In the genomic region with DNA sequence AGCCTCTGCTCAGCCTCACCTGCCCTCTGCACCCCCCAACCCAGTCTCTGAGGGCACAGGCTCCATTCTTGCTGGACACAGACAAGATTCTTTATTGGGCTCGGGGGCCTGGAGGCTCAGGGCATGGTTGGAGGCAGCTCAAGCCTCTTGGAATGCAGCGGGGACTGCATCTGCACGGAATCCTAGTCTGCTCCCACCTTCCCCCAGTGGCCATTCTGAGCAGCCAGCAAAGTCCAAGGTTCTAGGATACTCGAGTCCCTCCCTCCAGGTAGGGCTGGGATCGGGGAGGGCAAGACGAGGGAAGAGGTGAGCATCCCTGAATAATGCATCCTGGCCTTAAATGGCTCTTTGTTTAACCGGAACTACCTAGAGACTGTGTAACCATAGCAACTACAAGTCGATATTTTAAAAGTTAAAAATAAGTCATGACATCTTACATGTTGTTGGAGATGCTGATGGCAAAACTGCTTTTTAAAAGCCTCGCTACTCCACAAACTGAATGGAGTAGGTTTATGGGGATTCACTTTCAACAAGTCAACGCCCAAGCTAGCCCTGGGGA, we compare ENCODE assay signal across 1 cellular context.
TF ChIP-seq lines count a peak whose summit lies in the region.

No MANE protein-coding gene starts in this region.

TF ChIP-seq in GM23338, 12 proteins besides CTCF, POLR2A, EP300 and RAD21 (continued from another document):
- TF ChIP-seq, protein P1, sequence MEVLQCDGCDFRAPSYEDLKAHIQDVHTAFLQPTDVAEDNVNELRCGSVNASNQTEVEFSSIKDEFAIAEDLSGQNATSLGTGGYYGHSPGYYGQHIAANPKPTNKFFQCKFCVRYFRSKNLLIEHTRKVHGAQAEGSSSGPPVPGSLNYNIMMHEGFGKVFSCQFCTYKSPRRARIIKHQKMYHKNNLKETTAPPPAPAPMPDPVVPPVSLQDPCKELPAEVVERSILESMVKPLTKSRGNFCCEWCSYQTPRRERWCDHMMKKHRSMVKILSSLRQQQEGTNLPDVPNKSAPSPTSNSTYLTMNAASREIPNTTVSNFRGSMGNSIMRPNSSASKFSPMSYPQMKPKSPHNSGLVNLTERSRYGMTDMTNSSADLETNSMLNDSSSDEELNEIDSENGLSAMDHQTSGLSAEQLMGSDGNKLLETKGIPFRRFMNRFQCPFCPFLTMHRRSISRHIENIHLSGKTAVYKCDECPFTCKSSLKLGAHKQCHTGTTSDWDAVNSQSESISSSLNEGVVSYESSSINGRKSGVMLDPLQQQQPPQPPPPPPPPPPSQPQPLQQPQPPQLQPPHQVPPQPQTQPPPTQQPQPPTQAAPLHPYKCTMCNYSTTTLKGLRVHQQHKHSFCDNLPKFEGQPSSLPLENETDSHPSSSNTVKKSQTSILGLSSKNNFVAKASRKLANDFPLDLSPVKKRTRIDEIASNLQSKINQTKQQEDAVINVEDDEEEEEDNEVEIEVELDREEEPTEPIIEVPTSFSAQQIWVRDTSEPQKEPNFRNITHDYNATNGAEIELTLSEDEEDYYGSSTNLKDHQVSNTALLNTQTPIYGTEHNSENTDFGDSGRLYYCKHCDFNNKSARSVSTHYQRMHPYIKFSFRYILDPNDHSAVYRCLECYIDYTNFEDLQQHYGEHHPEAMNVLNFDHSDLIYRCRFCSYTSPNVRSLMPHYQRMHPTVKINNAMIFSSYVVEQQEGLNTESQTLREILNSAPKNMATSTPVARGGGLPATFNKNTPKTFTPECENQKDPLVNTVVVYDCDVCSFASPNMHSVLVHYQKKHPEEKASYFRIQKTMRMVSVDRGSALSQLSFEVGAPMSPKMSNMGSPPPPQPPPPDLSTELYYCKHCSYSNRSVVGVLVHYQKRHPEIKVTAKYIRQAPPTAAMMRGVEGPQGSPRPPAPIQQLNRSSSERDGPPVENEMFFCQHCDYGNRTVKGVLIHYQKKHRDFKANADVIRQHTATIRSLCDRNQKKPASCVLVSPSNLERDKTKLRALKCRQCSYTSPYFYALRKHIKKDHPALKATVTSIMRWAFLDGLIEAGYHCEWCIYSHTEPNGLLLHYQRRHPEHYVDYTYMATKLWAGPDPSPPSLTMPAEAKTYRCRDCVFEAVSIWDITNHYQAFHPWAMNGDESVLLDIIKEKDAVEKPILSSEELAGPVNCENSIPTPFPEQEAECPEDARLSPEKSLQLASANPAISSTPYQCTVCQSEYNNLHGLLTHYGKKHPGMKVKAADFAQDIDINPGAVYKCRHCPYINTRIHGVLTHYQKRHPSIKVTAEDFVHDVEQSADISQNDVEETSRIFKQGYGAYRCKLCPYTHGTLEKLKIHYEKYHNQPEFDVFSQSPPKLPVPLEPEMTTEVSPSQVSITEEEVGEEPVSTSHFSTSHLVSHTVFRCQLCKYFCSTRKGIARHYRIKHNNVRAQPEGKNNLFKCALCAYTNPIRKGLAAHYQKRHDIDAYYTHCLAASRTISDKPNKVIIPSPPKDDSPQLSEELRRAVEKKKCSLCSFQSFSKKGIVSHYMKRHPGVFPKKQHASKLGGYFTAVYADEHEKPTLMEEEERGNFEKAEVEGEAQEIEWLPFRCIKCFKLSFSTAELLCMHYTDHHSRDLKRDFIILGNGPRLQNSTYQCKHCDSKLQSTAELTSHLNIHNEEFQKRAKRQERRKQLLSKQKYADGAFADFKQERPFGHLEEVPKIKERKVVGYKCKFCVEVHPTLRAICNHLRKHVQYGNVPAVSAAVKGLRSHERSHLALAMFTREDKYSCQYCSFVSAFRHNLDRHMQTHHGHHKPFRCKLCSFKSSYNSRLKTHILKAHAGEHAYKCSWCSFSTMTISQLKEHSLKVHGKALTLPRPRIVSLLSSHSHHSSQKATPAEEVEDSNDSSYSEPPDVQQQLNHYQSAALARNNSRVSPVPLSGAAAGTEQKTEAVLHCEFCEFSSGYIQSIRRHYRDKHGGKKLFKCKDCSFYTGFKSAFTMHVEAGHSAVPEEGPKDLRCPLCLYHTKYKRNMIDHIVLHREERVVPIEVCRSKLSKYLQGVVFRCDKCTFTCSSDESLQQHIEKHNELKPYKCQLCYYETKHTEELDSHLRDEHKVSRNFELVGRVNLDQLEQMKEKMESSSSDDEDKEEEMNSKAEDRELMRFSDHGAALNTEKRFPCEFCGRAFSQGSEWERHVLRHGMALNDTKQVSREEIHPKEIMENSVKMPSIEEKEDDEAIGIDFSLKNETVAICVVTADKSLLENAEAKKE (CRISPR knock-in tag; IDR thresholded peaks at IDR 0.05), result no peak
- no peak for TF ChIP-seq ZNF114 (CRISPR knock-in tag; IDR thresholded peaks at IDR 0.05)
- TF ChIP-seq JUNB (IDR thresholded peaks at IDR 0.05; ENCODE audit: unreplicated experiment), result no peak
- no peak for TF ChIP-seq NANOG (IDR thresholded peaks at IDR 0.05; ENCODE audit: borderline replicate concordance)
- TF ChIP-seq CREB1 (CRISPR knock-in tag; IDR thresholded peaks at IDR 0.05; ENCODE audit: low read depth), result no peak
- no peak for TF ChIP-seq POLR2AphosphoS5 (IDR thresholded peaks at IDR 0.05; ENCODE audit: low read depth)
- TF ChIP-seq, protein P2, sequence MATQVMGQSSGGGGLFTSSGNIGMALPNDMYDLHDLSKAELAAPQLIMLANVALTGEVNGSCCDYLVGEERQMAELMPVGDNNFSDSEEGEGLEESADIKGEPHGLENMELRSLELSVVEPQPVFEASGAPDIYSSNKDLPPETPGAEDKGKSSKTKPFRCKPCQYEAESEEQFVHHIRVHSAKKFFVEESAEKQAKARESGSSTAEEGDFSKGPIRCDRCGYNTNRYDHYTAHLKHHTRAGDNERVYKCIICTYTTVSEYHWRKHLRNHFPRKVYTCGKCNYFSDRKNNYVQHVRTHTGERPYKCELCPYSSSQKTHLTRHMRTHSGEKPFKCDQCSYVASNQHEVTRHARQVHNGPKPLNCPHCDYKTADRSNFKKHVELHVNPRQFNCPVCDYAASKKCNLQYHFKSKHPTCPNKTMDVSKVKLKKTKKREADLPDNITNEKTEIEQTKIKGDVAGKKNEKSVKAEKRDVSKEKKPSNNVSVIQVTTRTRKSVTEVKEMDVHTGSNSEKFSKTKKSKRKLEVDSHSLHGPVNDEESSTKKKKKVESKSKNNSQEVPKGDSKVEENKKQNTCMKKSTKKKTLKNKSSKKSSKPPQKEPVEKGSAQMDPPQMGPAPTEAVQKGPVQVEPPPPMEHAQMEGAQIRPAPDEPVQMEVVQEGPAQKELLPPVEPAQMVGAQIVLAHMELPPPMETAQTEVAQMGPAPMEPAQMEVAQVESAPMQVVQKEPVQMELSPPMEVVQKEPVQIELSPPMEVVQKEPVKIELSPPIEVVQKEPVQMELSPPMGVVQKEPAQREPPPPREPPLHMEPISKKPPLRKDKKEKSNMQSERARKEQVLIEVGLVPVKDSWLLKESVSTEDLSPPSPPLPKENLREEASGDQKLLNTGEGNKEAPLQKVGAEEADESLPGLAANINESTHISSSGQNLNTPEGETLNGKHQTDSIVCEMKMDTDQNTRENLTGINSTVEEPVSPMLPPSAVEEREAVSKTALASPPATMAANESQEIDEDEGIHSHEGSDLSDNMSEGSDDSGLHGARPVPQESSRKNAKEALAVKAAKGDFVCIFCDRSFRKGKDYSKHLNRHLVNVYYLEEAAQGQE (IDR thresholded peaks at IDR 0.05; ENCODE audit: unreplicated experiment), result no peak
- TF ChIP-seq, protein P3, sequence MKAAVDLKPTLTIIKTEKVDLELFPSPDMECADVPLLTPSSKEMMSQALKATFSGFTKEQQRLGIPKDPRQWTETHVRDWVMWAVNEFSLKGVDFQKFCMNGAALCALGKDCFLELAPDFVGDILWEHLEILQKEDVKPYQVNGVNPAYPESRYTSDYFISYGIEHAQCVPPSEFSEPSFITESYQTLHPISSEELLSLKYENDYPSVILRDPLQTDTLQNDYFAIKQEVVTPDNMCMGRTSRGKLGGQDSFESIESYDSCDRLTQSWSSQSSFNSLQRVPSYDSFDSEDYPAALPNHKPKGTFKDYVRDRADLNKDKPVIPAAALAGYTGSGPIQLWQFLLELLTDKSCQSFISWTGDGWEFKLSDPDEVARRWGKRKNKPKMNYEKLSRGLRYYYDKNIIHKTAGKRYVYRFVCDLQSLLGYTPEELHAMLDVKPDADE (IDR thresholded peaks at IDR 0.05), result no peak
- no peak for TF ChIP-seq EZH2phosphoT487 (IDR thresholded peaks at IDR 0.05; ENCODE audit: unreplicated experiment)
